1 cellular context compared by ENCODE assay signal in the genomic region with DNA sequence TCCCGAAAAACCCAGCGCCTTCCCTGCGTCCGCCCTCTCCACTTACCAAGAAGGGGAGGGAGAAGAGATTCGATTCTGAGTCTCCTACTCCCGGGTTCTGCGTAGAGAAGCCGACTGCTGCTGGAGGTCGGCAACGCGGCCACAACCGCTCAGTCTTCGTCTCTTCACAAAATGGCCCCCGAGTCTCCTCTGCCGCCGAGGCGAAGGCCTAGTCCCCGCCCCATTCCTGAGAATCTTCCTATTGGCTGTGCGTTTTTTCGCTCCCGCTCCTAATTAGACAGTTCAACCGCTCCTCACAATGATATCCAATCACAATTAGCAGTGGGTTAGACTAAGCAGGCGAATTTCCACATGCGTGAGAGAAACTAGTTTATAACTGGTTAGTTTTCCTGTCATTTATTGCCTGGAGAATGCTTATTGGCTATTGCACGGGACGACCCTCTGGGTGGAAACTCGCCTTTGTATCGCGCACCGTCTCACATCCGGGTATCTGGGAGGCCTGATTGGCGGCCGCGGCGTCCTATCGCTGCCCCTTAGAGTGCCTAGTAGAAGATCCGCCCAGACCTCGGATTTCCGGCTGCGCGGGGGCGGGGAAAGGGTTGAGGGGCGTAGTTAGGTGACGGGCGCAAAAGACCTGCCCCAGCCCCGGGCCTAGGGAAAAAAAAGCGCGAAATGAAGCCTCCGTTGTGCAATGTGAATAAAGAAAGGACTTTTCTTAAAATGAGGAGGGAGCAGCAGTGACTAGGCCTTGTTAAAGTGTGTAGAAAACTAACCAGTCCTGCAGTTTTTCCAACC.
TF ChIP-seq lines count a peak whose summit lies in the region.

A gene (minus strand): TSS at position 191 of the 795 bp plus-strand sequence. CDS start 35,249 bp downstream, outside the sequence.

TF ChIP-seq in K562, 482 proteins besides CTCF, POLR2A, EP300 and RAD21 (continued from another document and continues in another):
- TF ChIP-seq, protein P1, sequence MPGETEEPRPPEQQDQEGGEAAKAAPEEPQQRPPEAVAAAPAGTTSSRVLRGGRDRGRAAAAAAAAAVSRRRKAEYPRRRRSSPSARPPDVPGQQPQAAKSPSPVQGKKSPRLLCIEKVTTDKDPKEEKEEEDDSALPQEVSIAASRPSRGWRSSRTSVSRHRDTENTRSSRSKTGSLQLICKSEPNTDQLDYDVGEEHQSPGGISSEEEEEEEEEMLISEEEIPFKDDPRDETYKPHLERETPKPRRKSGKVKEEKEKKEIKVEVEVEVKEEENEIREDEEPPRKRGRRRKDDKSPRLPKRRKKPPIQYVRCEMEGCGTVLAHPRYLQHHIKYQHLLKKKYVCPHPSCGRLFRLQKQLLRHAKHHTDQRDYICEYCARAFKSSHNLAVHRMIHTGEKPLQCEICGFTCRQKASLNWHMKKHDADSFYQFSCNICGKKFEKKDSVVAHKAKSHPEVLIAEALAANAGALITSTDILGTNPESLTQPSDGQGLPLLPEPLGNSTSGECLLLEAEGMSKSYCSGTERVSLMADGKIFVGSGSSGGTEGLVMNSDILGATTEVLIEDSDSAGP (CRISPR knock-in tag; IDR thresholded peaks at IDR 0.05) = no peak
- TF ChIP-seq, protein P2, sequence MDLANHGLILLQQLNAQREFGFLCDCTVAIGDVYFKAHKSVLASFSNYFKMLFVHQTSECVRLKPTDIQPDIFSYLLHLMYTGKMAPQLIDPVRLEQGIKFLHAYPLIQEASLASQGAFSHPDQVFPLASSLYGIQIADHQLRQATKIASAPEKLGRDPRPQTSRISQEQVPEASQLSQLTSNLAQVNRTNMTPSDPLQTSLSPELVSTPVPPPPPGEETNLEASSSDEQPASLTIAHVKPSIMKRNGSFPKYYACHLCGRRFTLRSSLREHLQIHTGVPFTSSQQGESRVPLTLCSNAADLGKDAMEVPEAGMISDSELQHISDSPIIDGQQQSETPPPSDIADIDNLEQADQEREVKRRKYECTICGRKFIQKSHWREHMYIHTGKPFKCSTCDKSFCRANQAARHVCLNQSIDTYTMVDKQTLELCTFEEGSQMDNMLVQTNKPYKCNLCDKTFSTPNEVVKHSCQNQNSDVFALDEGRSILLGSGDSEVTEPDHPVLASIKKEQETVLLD (IDR thresholded peaks at IDR 0.05) = no peak
- TF ChIP-seq CXXC5 (CRISPR knock-in tag; IDR thresholded peaks at IDR 0.05) (peak; percentile 78), MAZ (CRISPR knock-in tag; conservative IDR thresholded peaks at IDR 0.05 in 1 of 2, IDR thresholded peaks at IDR 0.05 in 1 of 2) (0 out of 4 replicates have a peak, but pooled peaks of 1 of the 2 experiments have one; percentile 27), CHD4 (IDR thresholded peaks at IDR 0.05; ENCODE audit: insufficient read depth, insufficient replicate concordance, low read depth, low read length, poor library complexity, severe bottlenecking) (no peak), ELF2 (CRISPR knock-in tag; IDR thresholded peaks at IDR 0.05) (no peak), BRD9 (IDR thresholded peaks at IDR 0.05; ENCODE audit: low read depth, partially characterized antibody) (no peak), SP1 (CRISPR knock-in tag; IDR thresholded peaks at IDR 0.05) (peak; percentile 67; the same call in 1 of the 2 replicates), BRCA1 (IDR thresholded peaks at IDR 0.05) (no peak), BRCA1 (CRISPR knock-in tag; IDR thresholded peaks at IDR 0.05) (no peak), GTF2E2 (tag; IDR thresholded peaks at IDR 0.05) (peak; percentile 77; the same call in 1 of the 2 replicates), CREM (IDR thresholded peaks at IDR 0.05; ENCODE audit: low read depth) (peak; percentile 22), POLR2G (IDR thresholded peaks at IDR 0.05; ENCODE audit: low read depth, low read length) (peak; percentile 91), POU5F1 (IDR thresholded peaks at IDR 0.05; ENCODE audit: borderline replicate concordance, low read depth, low read length, partially characterized antibody) (no peak), CHD2 (IDR thresholded peaks at IDR 0.05; ENCODE audit: low read depth, low read length) (peak; percentile 92), SMAD4 (CRISPR knock-in tag; conservative IDR thresholded peaks at IDR 0.05) (peak; percentile 58; the same call in 1 of the 2 replicates), ZFP1 (CRISPR knock-in tag; IDR thresholded peaks at IDR 0.05) (no peak), ZBTB17 (CRISPR knock-in tag; IDR thresholded peaks at IDR 0.05) (no peak), ZNF24 (IDR thresholded peaks at IDR 0.05) (no peak), ZNF79 (CRISPR knock-in tag; IDR thresholded peaks at IDR 0.05; ENCODE audit: low read depth) (no peak), HDAC2 (IDR thresholded peaks at IDR 0.05) (no peak), GATAD2B (IDR thresholded peaks at IDR 0.05; ENCODE audit: borderline replicate concordance) (no peak), ZNF431 (CRISPR knock-in tag; IDR thresholded peaks at IDR 0.05) (no peak), PYGO2 (tag; IDR thresholded peaks at IDR 0.05) (no peak), FUS (optimal IDR thresholded peaks at IDR 0.05; ENCODE audit: low read depth, low read length) (no peak)
- TF ChIP-seq, protein P3, sequence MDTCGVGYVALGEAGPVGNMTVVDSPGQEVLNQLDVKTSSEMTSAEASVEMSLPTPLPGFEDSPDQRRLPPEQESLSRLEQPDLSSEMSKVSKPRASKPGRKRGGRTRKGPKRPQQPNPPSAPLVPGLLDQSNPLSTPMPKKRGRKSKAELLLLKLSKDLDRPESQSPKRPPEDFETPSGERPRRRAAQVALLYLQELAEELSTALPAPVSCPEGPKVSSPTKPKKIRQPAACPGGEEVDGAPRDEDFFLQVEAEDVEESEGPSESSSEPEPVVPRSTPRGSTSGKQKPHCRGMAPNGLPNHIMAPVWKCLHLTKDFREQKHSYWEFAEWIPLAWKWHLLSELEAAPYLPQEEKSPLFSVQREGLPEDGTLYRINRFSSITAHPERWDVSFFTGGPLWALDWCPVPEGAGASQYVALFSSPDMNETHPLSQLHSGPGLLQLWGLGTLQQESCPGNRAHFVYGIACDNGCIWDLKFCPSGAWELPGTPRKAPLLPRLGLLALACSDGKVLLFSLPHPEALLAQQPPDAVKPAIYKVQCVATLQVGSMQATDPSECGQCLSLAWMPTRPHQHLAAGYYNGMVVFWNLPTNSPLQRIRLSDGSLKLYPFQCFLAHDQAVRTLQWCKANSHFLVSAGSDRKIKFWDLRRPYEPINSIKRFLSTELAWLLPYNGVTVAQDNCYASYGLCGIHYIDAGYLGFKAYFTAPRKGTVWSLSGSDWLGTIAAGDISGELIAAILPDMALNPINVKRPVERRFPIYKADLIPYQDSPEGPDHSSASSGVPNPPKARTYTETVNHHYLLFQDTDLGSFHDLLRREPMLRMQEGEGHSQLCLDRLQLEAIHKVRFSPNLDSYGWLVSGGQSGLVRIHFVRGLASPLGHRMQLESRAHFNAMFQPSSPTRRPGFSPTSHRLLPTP (IDR thresholded peaks at IDR 0.05; ENCODE audit: borderline replicate concordance, extremely low read depth, insufficient read length) = no peak
- TF ChIP-seq, protein P4, sequence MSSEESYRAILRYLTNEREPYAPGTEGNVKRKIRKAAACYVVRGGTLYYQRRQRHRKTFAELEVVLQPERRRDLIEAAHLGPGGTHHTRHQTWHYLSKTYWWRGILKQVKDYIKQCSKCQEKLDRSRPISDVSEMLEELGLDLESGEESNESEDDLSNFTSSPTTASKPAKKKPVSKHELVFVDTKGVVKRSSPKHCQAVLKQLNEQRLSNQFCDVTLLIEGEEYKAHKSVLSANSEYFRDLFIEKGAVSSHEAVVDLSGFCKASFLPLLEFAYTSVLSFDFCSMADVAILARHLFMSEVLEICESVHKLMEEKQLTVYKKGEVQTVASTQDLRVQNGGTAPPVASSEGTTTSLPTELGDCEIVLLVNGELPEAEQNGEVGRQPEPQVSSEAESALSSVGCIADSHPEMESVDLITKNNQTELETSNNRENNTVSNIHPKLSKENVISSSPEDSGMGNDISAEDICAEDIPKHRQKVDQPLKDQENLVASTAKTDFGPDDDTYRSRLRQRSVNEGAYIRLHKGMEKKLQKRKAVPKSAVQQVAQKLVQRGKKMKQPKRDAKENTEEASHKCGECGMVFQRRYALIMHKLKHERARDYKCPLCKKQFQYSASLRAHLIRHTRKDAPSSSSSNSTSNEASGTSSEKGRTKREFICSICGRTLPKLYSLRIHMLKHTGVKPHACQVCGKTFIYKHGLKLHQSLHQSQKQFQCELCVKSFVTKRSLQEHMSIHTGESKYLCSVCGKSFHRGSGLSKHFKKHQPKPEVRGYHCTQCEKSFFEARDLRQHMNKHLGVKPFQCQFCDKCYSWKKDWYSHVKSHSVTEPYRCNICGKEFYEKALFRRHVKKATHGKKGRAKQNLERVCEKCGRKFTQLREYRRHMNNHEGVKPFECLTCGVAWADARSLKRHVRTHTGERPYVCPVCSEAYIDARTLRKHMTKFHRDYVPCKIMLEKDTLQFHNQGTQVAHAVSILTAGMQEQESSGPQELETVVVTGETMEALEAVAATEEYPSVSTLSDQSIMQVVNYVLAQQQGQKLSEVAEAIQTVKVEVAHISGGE (CRISPR knock-in tag; IDR thresholded peaks at IDR 0.05) = no peak
- TF ChIP-seq, protein P5, sequence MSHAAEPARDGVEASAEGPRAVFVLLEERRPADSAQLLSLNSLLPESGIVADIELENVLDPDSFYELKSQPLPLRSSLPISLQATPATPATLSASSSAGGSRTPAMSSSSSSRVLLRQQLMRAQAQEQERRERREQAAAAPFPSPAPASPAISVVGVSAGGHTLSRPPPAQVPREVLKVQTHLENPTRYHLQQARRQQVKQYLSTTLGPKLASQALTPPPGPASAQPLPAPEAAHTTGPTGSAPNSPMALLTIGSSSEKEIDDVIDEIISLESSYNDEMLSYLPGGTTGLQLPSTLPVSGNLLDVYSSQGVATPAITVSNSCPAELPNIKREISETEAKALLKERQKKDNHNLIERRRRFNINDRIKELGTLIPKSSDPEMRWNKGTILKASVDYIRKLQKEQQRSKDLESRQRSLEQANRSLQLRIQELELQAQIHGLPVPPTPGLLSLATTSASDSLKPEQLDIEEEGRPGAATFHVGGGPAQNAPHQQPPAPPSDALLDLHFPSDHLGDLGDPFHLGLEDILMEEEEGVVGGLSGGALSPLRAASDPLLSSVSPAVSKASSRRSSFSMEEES (CRISPR knock-in tag; IDR thresholded peaks at IDR 0.05) = no peak
- TF ChIP-seq, protein P6, sequence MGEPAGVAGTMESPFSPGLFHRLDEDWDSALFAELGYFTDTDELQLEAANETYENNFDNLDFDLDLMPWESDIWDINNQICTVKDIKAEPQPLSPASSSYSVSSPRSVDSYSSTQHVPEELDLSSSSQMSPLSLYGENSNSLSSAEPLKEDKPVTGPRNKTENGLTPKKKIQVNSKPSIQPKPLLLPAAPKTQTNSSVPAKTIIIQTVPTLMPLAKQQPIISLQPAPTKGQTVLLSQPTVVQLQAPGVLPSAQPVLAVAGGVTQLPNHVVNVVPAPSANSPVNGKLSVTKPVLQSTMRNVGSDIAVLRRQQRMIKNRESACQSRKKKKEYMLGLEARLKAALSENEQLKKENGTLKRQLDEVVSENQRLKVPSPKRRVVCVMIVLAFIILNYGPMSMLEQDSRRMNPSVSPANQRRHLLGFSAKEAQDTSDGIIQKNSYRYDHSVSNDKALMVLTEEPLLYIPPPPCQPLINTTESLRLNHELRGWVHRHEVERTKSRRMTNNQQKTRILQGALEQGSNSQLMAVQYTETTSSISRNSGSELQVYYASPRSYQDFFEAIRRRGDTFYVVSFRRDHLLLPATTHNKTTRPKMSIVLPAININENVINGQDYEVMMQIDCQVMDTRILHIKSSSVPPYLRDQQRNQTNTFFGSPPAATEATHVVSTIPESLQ (CRISPR knock-in tag; IDR thresholded peaks at IDR 0.05) = no peak
- TF ChIP-seq, protein P7, sequence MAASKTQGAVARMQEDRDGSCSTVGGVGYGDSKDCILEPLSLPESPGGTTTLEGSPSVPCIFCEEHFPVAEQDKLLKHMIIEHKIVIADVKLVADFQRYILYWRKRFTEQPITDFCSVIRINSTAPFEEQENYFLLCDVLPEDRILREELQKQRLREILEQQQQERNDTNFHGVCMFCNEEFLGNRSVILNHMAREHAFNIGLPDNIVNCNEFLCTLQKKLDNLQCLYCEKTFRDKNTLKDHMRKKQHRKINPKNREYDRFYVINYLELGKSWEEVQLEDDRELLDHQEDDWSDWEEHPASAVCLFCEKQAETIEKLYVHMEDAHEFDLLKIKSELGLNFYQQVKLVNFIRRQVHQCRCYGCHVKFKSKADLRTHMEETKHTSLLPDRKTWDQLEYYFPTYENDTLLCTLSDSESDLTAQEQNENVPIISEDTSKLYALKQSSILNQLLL (CRISPR knock-in tag; IDR thresholded peaks at IDR 0.05; ENCODE audit: borderline replicate concordance) = no peak
- TF ChIP-seq, protein P8, sequence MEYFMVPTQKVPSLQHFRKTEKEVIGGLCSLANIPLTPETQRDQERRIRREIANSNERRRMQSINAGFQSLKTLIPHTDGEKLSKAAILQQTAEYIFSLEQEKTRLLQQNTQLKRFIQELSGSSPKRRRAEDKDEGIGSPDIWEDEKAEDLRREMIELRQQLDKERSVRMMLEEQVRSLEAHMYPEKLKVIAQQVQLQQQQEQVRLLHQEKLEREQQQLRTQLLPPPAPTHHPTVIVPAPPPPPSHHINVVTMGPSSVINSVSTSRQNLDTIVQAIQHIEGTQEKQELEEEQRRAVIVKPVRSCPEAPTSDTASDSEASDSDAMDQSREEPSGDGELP (CRISPR knock-in tag; IDR thresholded peaks at IDR 0.05; ENCODE audit: borderline replicate concordance) = 0 out of 2 replicates have a peak, but pooled peaks have one; percentile 23
- TF ChIP-seq, protein P9, sequence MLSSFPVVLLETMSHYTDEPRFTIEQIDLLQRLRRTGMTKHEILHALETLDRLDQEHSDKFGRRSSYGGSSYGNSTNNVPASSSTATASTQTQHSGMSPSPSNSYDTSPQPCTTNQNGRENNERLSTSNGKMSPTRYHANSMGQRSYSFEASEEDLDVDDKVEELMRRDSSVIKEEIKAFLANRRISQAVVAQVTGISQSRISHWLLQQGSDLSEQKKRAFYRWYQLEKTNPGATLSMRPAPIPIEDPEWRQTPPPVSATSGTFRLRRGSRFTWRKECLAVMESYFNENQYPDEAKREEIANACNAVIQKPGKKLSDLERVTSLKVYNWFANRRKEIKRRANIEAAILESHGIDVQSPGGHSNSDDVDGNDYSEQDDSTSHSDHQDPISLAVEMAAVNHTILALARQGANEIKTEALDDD (IDR thresholded peaks at IDR 0.05) = no peak
- TF ChIP-seq, protein P10, sequence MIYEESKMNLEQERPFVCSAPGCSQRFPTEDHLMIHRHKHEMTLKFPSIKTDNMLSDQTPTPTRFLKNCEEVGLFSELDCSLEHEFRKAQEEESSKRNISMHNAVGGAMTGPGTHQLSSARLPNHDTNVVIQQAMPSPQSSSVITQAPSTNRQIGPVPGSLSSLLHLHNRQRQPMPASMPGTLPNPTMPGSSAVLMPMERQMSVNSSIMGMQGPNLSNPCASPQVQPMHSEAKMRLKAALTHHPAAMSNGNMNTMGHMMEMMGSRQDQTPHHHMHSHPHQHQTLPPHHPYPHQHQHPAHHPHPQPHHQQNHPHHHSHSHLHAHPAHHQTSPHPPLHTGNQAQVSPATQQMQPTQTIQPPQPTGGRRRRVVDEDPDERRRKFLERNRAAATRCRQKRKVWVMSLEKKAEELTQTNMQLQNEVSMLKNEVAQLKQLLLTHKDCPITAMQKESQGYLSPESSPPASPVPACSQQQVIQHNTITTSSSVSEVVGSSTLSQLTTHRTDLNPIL (CRISPR knock-in tag; IDR thresholded peaks at IDR 0.05) = no peak
- TF ChIP-seq, protein P11, sequence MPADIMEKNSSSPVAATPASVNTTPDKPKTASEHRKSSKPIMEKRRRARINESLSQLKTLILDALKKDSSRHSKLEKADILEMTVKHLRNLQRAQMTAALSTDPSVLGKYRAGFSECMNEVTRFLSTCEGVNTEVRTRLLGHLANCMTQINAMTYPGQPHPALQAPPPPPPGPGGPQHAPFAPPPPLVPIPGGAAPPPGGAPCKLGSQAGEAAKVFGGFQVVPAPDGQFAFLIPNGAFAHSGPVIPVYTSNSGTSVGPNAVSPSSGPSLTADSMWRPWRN (IDR thresholded peaks at IDR 0.05; ENCODE audit: low read depth) = no peak
- TF ChIP-seq, protein P12, sequence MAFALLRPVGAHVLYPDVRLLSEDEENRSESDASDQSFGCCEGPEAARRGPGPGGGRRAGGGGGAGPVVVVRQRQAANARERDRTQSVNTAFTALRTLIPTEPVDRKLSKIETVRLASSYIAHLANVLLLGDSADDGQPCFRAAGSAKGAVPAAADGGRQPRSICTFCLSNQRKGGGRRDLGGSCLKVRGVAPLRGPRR (CRISPR knock-in tag; IDR thresholded peaks at IDR 0.05) = no peak
